In genomic region chr20:33993800-33994623, GRCh38 we compare ENCODE assay signal across 8 cellular contexts. TPM values are rescaled to one million over a fixed set of nuclear protein-coding genes. Genes with fewer than 3 reads are reported as not detected.
DNase-seq lines count a peak whose midpoint lies in the region; ATAC-seq lines count a peak whose summit lies in the region.

RALY (plus strand) TSS chr20:33993911; CDS start chr20:34072075, 78,164 bp downstream.

- H3K4me1 ChIP-seq in HUES48 (ENCODE audit: control insufficient read depth, insufficient read depth, low read length): peaks cover 12% of the 10 kb centered on the region

- peak within 1 kb of the TSS; percentile 99 for H3K27ac ChIP-seq in HUES48 (ENCODE audit: low read depth, low read length)

- peak; percentile 40 for ATAC-seq in GM21390 (IDR thresholded peaks at IDR 0.05; ENCODE audit: unreplicated experiment)
- ATAC-seq in esophagus mucosa: peak; percentile 53

- no peaks in the 10 kb centered on the region for H3K27me3 ChIP-seq in HUES48 (ENCODE audit: control insufficient read depth, insufficient read depth, low read length)

- DNase-seq in D341Med (ENCODE audit: low spot score) (peak; percentile 85), OCI-M1 (lab: John Stamatoyannopoulos, UW) (peak; percentile 82), myocyte (ENCODE audit: low read depth) (peak; percentile 86)
- peak; percentile 82 for DNase-seq in activated T-cell treated with anti-CD3 and anti-CD28 coated beads, Interleukin-2, amount 50 U/mL, for 1 hour
- peak; percentile 63 to 72 for DNase-seq in stimulated activated CD8-positive, alpha-beta memory T cell treated with anti-CD3 and anti-CD28 coated beads, Interleukin-7, amount 100 ng/mL, for 48 hours (ENCODE audit: extremely low read depth in 1 of 2, low read depth in 1 of 2)

- H3K36me3 ChIP-seq in HUES48 (ENCODE audit: control insufficient read depth, insufficient read depth, low read length): no peaks in the 10 kb centered on the region

- H3K9ac ChIP-seq in HUES48 (ENCODE audit: low read depth, low read length): peak within 1 kb of the TSS; percentile 95

- H3K4me3 ChIP-seq in HUES48 (ENCODE audit: low read depth, low read length): peak within 1 kb of the TSS; percentile 89

- no peaks in the 10 kb centered on the region for H3K9me3 ChIP-seq in HUES48 (ENCODE audit: control insufficient read depth, insufficient read depth, low read length)

RNA-seq across cellular contexts. Expression of gene RALY, which starts in this region (rescaled TPM):
- total RNA-seq in esophagus mucosa: 82.6 TPM
- total RNA-seq in myocyte: 109 and 136 TPM in 2 replicates
- polyA plus RNA-seq in myocyte (2012): 124 TPM

Comparison
In these comparisons a context has a peak if more than half of its experiments do, and no peak if none do; other contexts are left out.
1. Peak in every context shown above with its lines: DNase-seq, ATAC-seq, H3K4me3 ChIP-seq and H3K27ac ChIP-seq.